Comparison of ENCODE assay signal across 11 cellular contexts in genomic region chr17:27458524-27458908, GRCh38. TPM values are rescaled to one million over a fixed set of nuclear protein-coding genes. Genes with fewer than 3 reads are reported as not detected.
DNase-seq lines count a peak whose midpoint lies in the region; ATAC-seq, FAIRE-seq and TF ChIP-seq lines count a peak whose summit lies in the region.
"Had no signal": no experiment of that assay in that cellular context is flagged by ENCODE, and none has a peak within 500 bp of the region (broad histone marks: within the 10 kb centered on the region; RNA-seq: fewer than 3 reads in every experiment).

No MANE protein-coding gene starts in this region.

- no peak for TF ChIP-seq EP300 in HepG2 (IDR thresholded peaks at IDR 0.05; ENCODE audit: low read depth in 2 of 2, low read length in 2 of 2)
- no peak for TF ChIP-seq EP300 in HepG2 (CRISPR knock-in tag; IDR thresholded peaks at IDR 0.05; ENCODE audit: borderline replicate concordance)

- peak overlapping the region; percentile 41 to 84 (median 83) for H3K4me3 ChIP-seq in HepG2 (replicated peaks in 1 of 3; ENCODE audit: insufficient read depth in 1 of 3, low read depth in 2 of 3, low read length in 3 of 3)
- H3K4me3 ChIP-seq in right lobe of liver: no peak overlapping the region
- no peak overlapping the region for H3K4me3 ChIP-seq in adipocyte (ENCODE audit: low read length)
- H3K4me3 ChIP-seq in kidney (ENCODE audit: low read length in 2 of 2): peak overlapping the region; percentile 64 to 78
- H3K4me3 ChIP-seq in BE2C (ENCODE audit: low read depth, low read length): no peak overlapping the region; the same call in 1 of the 2 replicates

- H3K79me2 ChIP-seq in HepG2 (ENCODE audit: insufficient read depth, low read length): peaks cover 58% of the 10 kb centered on the region

- in situ Hi-C loops in HepG2 (cut with HindIII; ENCODE audit: extremely low pct_ligation_motif_present, low pct_unique_long_range_greater_than_20kb): loop anchor here (5.0 to 10.0 kb wide), 2 partner anchors 34 to 224 kb away; no protein-coding TSS in a partner anchor

- peaks cover 61% of the 10 kb centered on the region for H3K4me1 ChIP-seq in HepG2 (ENCODE audit: insufficient read depth, low read length)
- peaks cover 0 to 24% (median 8%) of the 10 kb centered on the region in 4 donors for H3K4me1 ChIP-seq in right lobe of liver
- peaks cover 17% of the 10 kb centered on the region for H3K4me1 ChIP-seq in adipocyte (ENCODE audit: control insufficient read depth, insufficient read depth, low read length)
- H3K4me1 ChIP-seq in kidney (ENCODE audit: control insufficient read depth in 1 of 2, insufficient read depth in 1 of 2, low read depth in 1 of 2, low read length in 2 of 2): peaks cover 25 to 31% of the 10 kb centered on the region in 2 donors
- H3K4me1 ChIP-seq in BE2C: no peaks in the 10 kb centered on the region

- intact Hi-C loops in HepG2 (cut with micrococcal nuclease; ENCODE audit: unreplicated experiment): loop anchor here (1.0 to 5.0 kb wide), 4 partner anchors 36 to 221 kb away; no protein-coding TSS in a partner anchor
- intact Hi-C loops in right lobe of liver (cut with DNase I): no loop called here
- intact Hi-C loops in kidney (cut with DNase I): loop anchor here (10.0 kb wide), 2 partner anchors 74 to 126 kb away; no protein-coding TSS in a partner anchor

- TF ChIP-seq RAD21 in HepG2 (CRISPR knock-in tag; IDR thresholded peaks at IDR 0.05): no peak

- TF ChIP-seq CTCF in HepG2 (CRISPR knock-in tag; IDR thresholded peaks at IDR 0.05): no peak
- TF ChIP-seq CTCF in right lobe of liver (IDR thresholded peaks at IDR 0.05): no peak
- no peak for TF ChIP-seq CTCF in kidney (IDR thresholded peaks at IDR 0.05; ENCODE audit: borderline replicate concordance, extremely low read depth, insufficient read depth)
- no peak for TF ChIP-seq CTCF in BE2C (IDR thresholded peaks at IDR 0.05; ENCODE audit: low read depth, low read length)

- H3K27ac ChIP-seq in HepG2 (ENCODE audit: extremely low read length, insufficient read depth, low read length) (peak overlapping the region; percentile 82), right lobe of liver (no peak overlapping the region), kidney (ENCODE audit: low read depth in 2 of 2, low read length in 2 of 2) (no peak overlapping the region)
- H3K27ac ChIP-seq: neutrophil had no signal

- 3% methylated on average over 4 of the region's 6 CpGs for WGBS in HepG2 (ENCODE audit: low lambda C conversion rate)
- 66% methylated on average over 2 of the region's 6 CpGs for WGBS in right lobe of liver (ENCODE audit: insufficient coverage, low coverage, low lambda C conversion rate, missing lambda C conversion rate)

- no peaks in the 10 kb centered on the region for H4K20me1 ChIP-seq in HepG2 (ENCODE audit: insufficient read depth, low read length)

- H3K9ac ChIP-seq in HepG2 (ENCODE audit: insufficient read depth, low read depth, low read length) (peak overlapping the region; percentile 66), adipocyte (ENCODE audit: low read length) (peak overlapping the region; percentile 77), kidney (ENCODE audit: low read length in 2 of 2) (peak overlapping the region in 1 of 2 donors; percentile 54)

- peaks cover 0 to 2% of the 10 kb centered on the region in 2 experiments; a peak in 1 of 5 replicates for H3K27me3 ChIP-seq in HepG2 (ENCODE audit: control insufficient read depth in 1 of 2, insufficient read depth in 2 of 2, low read length in 2 of 2)
- no peaks in the 10 kb centered on the region for H3K27me3 ChIP-seq in right lobe of liver
- H3K27me3 ChIP-seq in adipocyte (replicated peaks; ENCODE audit: control insufficient read depth, insufficient read depth, low read length): no peaks in the 10 kb centered on the region
- no peaks in the 10 kb centered on the region for H3K27me3 ChIP-seq in BE2C

- FAIRE-seq in HepG2 (lab: Jason Lieb, UNC) (no peak), kidney (lab: Jason Lieb, UNC) (no peak)

- DNase-seq in HepG2 (ENCODE audit: low spot score) (no peak), right lobe of liver (no peak), adipocyte (ENCODE audit: low read depth) (no peak), kidney (no peak), NCI-H1048 (lab: John Stamatoyannopoulos, UW) (no peak), BE2C (no peak)
- DNase-seq: DMS153 had no signal

- CTCF ChIA-PET in HepG2 (lab: Yijun Ruan, JAX; ENCODE audit: low intra/inter-chr PET ratio, low total read pairs): interaction anchor here (1.2 kb wide), 1 partner anchor 143 kb away, joined by 4 read pairs; no protein-coding TSS in a partner anchor

- TSS peak; percentile 45 for BruUV-seq in HepG2 (replicated peaks; lab: Mats Ljungman, UMichigan)

- no peaks in the 10 kb centered on the region for H3K36me3 ChIP-seq in HepG2 (replicated peaks in 1 of 2; ENCODE audit: control insufficient read depth in 1 of 2, insufficient read depth in 2 of 2, low read length in 2 of 2)
- no peaks in the 10 kb centered on the region for H3K36me3 ChIP-seq in right lobe of liver
- H3K36me3 ChIP-seq in adipocyte (ENCODE audit: control insufficient read depth, insufficient read depth, low read length, severe bottlenecking): no peaks in the 10 kb centered on the region
- H3K36me3 ChIP-seq in kidney (ENCODE audit: control insufficient read depth in 1 of 2, insufficient read depth in 2 of 2, low read length in 2 of 2): no peaks in the 10 kb centered on the region
- H3K36me3 ChIP-seq in BE2C: no peaks in the 10 kb centered on the region
- H3K36me3 ChIP-seq: neutrophil had no signal

- H3K9me3 ChIP-seq in HepG2 (ENCODE audit: low read length) (no peaks in the 10 kb centered on the region), right lobe of liver (no peaks in the 10 kb centered on the region), adipocyte (ENCODE audit: control insufficient read depth, low read length) (no peaks in the 10 kb centered on the region), kidney (ENCODE audit: control insufficient read depth in 1 of 2, low read length in 2 of 2) (no peaks in the 10 kb centered on the region), BE2C (no peaks in the 10 kb centered on the region)
- H3K9me3 ChIP-seq: neutrophil had no signal

- H2AFZ ChIP-seq in HepG2 (ENCODE audit: low read length): no peak overlapping the region

- POLR2A ChIA-PET in HepG2 (lab: Yijun Ruan, JAX): interaction anchor here (0.7 to 2.2 kb wide), 10 partner anchors 8 to 164 kb away, joined by 3 to 11 read pairs (median 4); no protein-coding TSS in a partner anchor

- H3K4me2 ChIP-seq in HepG2 (ENCODE audit: low read depth, low read length): peak overlapping the region; percentile 77

- ATAC-seq in HepG2 (no peak), right lobe of liver (no peak), HG02759 (IDR thresholded peaks at IDR 0.05; ENCODE audit: unreplicated experiment) (no peak), GM21390 (IDR thresholded peaks at IDR 0.05; ENCODE audit: unreplicated experiment) (no peak)
- ATAC-seq: esophagus mucosa had no signal

- TF ChIP-seq POLR2A in HepG2 (IDR thresholded peaks at IDR 0.05; ENCODE audit: insufficient read depth in 1 of 2, low read depth in 2 of 2, low read length in 2 of 2) (no peak), right lobe of liver (IDR thresholded peaks at IDR 0.05) (no peak)

TF ChIP-seq in HepG2, 621 proteins besides CTCF, POLR2A, EP300 and RAD21 (continues in another document):
- TF ChIP-seq SMYD3 (CRISPR knock-in tag; IDR thresholded peaks at IDR 0.05): no peak
- TF ChIP-seq ZUFSP (CRISPR knock-in tag; IDR thresholded peaks at IDR 0.05; ENCODE audit: borderline replicate concordance): no peak
- no peak for TF ChIP-seq ZNF737 (CRISPR knock-in tag; IDR thresholded peaks at IDR 0.05; ENCODE audit: borderline replicate concordance)
- TF ChIP-seq SRSF4 (IDR thresholded peaks at IDR 0.05; ENCODE audit: low read depth, low read length, poor library complexity, severe bottlenecking): no peak

RNA-seq across cellular contexts. Expression of gene KSR1, which starts 2.3 kb away (rescaled TPM):
- 8.0 and 10.1 TPM in 2 replicates for total RNA-seq in HepG2 (2016; rRNA removed; fragmentation: Illumina TruSeq; extraction: Trizol)
- 3.3 and 3.6 TPM in 2 replicates for total RNA-seq in HepG2 (2016; cell fraction: cytosol; rRNA removed; fragmentation: Illumina TruSeq; extraction: Trizol; ENCODE audit: low read depth)
- total RNA-seq in HepG2 (2016; cell fraction: insoluble cytoplasmic fraction; rRNA removed; fragmentation: Illumina TruSeq; extraction: Trizol): 8.0 and 9.5 TPM in 2 replicates
- total RNA-seq in HepG2 (2016; cell fraction: membrane; rRNA removed; fragmentation: Illumina TruSeq; extraction: Trizol): 5.3 and 6.0 TPM in 2 replicates
- 13.1 and 20.3 TPM in 2 replicates for total RNA-seq in HepG2 (2016; cell fraction: nucleus; rRNA removed; fragmentation: Illumina TruSeq; extraction: Trizol)
- 15.0 and 16.6 TPM in 2 replicates for polyA plus RNA-seq in HepG2 (2011; rRNA removed)
- 6.9 and 7.3 TPM in 2 replicates for polyA plus RNA-seq in HepG2 (2011; cell fraction: cytosol; rRNA removed)
- 65.2 and 85.5 TPM in 2 replicates for polyA plus RNA-seq in HepG2 (2011; cell fraction: nucleus; rRNA removed)
- polyA plus RNA-seq in HepG2 (2012): 15.5 and 20.2 TPM in 2 replicates
- polyA plus RNA-seq in HepG2 (2016; cell fraction: cytosol; fragmentation: Illumina TruSeq; extraction: Trizol; ENCODE audit: low read depth): 0.62 and 0.76 TPM in 2 replicates
- polyA plus RNA-seq in HepG2 (2016; cell fraction: insoluble cytoplasmic fraction; fragmentation: Illumina TruSeq; extraction: Trizol; ENCODE audit: low read depth): 7.7 and 8.1 TPM in 2 replicates
- 2.2 and 2.3 TPM in 2 replicates for polyA plus RNA-seq in HepG2 (2016; cell fraction: membrane; fragmentation: Illumina TruSeq; extraction: Trizol; ENCODE audit: low read depth)
- 38.3 and 43.6 TPM in 2 replicates for polyA plus RNA-seq in HepG2 (2016; cell fraction: nucleus; fragmentation: Illumina TruSeq; extraction: Trizol; ENCODE audit: insufficient read depth, low read depth)
- polyA minus RNA-seq in HepG2 (2011; rRNA and poly(A)+ RNA removed; ENCODE audit: low replicate concordance): 15.9 and 24.1 TPM in 2 replicates
- 5.5 and 6.0 TPM in 2 replicates for polyA minus RNA-seq in HepG2 (2011; cell fraction: cytosol; rRNA and poly(A)+ RNA removed)
- polyA minus RNA-seq in HepG2 (2011; cell fraction: nucleus; rRNA and poly(A)+ RNA removed): 28.0 and 32.8 TPM in 2 replicates
- total RNA-seq in right lobe of liver: 10 to 100 TPM in 1 of 6 experiments, 1 to 10 TPM in 5; 5.9 to 12.9 (median 8.7) TPM
- 97.3 TPM for total RNA-seq in kidney
- polyA plus RNA-seq in kidney (ENCODE audit: insufficient read depth, low read depth, low replicate concordance): 11.7 TPM
- 21.3 TPM for polyA plus RNA-seq in BE2C (2012; ENCODE audit: insufficient read depth, insufficient read length, low read depth)

Comparison
In these comparisons a context has a peak if more than half of its experiments do, and no peak if none do; other contexts are left out.
1. H3K4me3 ChIP-seq: peak in HepG2 (3 of 3) and kidney (2 of 2); none in right lobe of liver (0 of 3), adipocyte (single experiment) and BE2C (single experiment).
2. intact Hi-C loops: an anchor here in HepG2 (1.0 to 5.0 kb wide) and kidney (10.0 kb wide); none called in right lobe of liver.